Comparison of ENCODE assay signal across 20 cellular contexts in genomic region chr14:68574461-68574860, GRCh38.
"Had no signal": no experiment of that assay in that cellular context is flagged by ENCODE, and none has a peak within 500 bp of the region (broad histone marks: within the 10 kb centered on the region; RNA-seq: fewer than 3 reads in every experiment).

No MANE protein-coding gene starts in this region.

- H3K36me3 ChIP-seq: brain microvascular endothelial cell, colonic mucosa, tibial nerve had no signal

- H3K4me1 ChIP-seq: colonic mucosa had no signal

- H3K27me3 ChIP-seq: brain microvascular endothelial cell, colonic mucosa, tibial nerve had no signal

- H3K9me3 ChIP-seq: colonic mucosa, tibial nerve had no signal

- H3K4me3 ChIP-seq: colonic mucosa, tibial nerve had no signal

- FAIRE-seq: frontal cortex had no signal

- ATAC-seq: activated CD4-positive, alpha-beta T cell treated with anti-CD3 and anti-CD28 coated beads for 36 hours; left colon; naive thymus-derived CD8-positive, alpha-beta T cell; T-cell; WTC11 had no signal

- H3K27ac ChIP-seq: brain microvascular endothelial cell, colonic mucosa, tibial nerve had no signal

- DNase-seq: activated CD4-positive, alpha-beta memory T cell treated with anti-CD3 and anti-CD28 coated beads for 36 hours; activated CD4-positive, alpha-beta T cell treated with anti-CD3 and anti-CD28 coated beads for 36 hours; activated naive CD4-positive, alpha-beta T cell; activated naive CD8-positive, alpha-beta T cell treated with anti-CD3 and anti-CD28 coated beads, Interleukin-2, amount 10 ng/mL, durations not matched to agents 7 days and 5 days; activated T-cell treated with anti-CD3 and anti-CD28 coated beads for 4 hours; amygdala; brain microvascular endothelial cell; colonic mucosa; erythroblast; hypothalamus; islet precursor cell; left colon; naive thymus-derived CD8-positive, alpha-beta T cell; occipital lobe; retina; stimulated activated naive CD4-positive, alpha-beta T cell; T-cell had no signal
